ENCODE assay signal across 8 cellular contexts in genomic region chr5:181221105-181221791, GRCh38. TPM values are rescaled to one million over a fixed set of nuclear protein-coding genes. Genes with fewer than 3 reads are reported as not detected.
DNase-seq lines count a peak whose midpoint lies in the region; ATAC-seq and TF ChIP-seq lines count a peak whose summit lies in the region.

No MANE protein-coding gene starts in this region.

- H3K27ac ChIP-seq in effector memory CD4-positive, alpha-beta T cell (ENCODE audit: insufficient read depth, low read length, poor library complexity, severe bottlenecking): peak overlapping the region; percentile 97
- peak overlapping the region; percentile 100 for H3K27ac ChIP-seq in psoas muscle

- peak overlapping the region; percentile 23 for H3K4me3 ChIP-seq in GM12864 (ENCODE audit: low read depth, low read length)
- peak overlapping the region; percentile 74 for H3K4me3 ChIP-seq in effector memory CD4-positive, alpha-beta T cell (ENCODE audit: insufficient read depth, low read depth, low read length, poor library complexity, severe bottlenecking)
- peak overlapping the region; percentile 97 for H3K4me3 ChIP-seq in psoas muscle

- intact Hi-C loops in psoas muscle (cut with DNase I): no loop called here

- no peak for DNase-seq in GM12864 (ENCODE audit: low read depth)
- peak; percentile 52 for DNase-seq in T follicular helper cell (ENCODE audit: low read depth)
- peak; percentile 55 to 76 (median 70) for DNase-seq in effector memory CD4-positive, alpha-beta T cell
- DNase-seq in psoas muscle: no peak
- no peak for DNase-seq in foreskin melanocyte
- no peak for DNase-seq in HK-2 (ENCODE audit: unreplicated experiment)
- no peak for DNase-seq in NCI-H1694 treated with DMSO at 0.1 percent for 48 hours (lab: John Stamatoyannopoulos, UW)

- H3K9me3 ChIP-seq in effector memory CD4-positive, alpha-beta T cell (ENCODE audit: control insufficient read depth, low read length): no peaks in the 10 kb centered on the region
- no peaks in the 10 kb centered on the region for H3K9me3 ChIP-seq in psoas muscle

- no peak for ATAC-seq in psoas muscle
- ATAC-seq in GM21576 (IDR thresholded peaks at IDR 0.05; ENCODE audit: unreplicated experiment): no peak

- 62 to 66% (median 65%) methylated on average over 27 of the region's 27 CpGs for WGBS in psoas muscle, 3 donors

- no peaks in the 10 kb centered on the region for H3K27me3 ChIP-seq in effector memory CD4-positive, alpha-beta T cell (replicated peaks; ENCODE audit: control insufficient read depth, insufficient read depth, low read length, poor library complexity, severe bottlenecking)
- H3K27me3 ChIP-seq in psoas muscle (ENCODE audit: insufficient read depth in 3 of 3, low read length in 2 of 3): no peaks in the 10 kb centered on the region

- TF ChIP-seq CTCF in GM12864 (IDR thresholded peaks at IDR 0.05; ENCODE audit: low read depth, low read length, missing control alignments) (no peak), psoas muscle (IDR thresholded peaks at IDR 0.05) (no peak)

- H3K36me3 ChIP-seq in effector memory CD4-positive, alpha-beta T cell (ENCODE audit: control insufficient read depth, insufficient read depth, low read length): no peaks in the 10 kb centered on the region
- H3K36me3 ChIP-seq in psoas muscle (ENCODE audit: insufficient read depth in 1 of 2, low read depth in 1 of 2): no peaks in the 10 kb centered on the region

- H3K4me1 ChIP-seq in effector memory CD4-positive, alpha-beta T cell (ENCODE audit: control insufficient read depth, insufficient read depth, low read length, poor library complexity, severe bottlenecking): peaks cover 26% of the 10 kb centered on the region
- H3K4me1 ChIP-seq in psoas muscle: peaks cover 20% of the 10 kb centered on the region

RNA-seq across cellular contexts. Expression of gene TRIM41, which starts 1.8 kb away (rescaled TPM):
- total RNA-seq in psoas muscle: 10 to 100 TPM; 26.6 to 33.6 (median 31.5) TPM
- 10 to 100 TPM; 12.5 to 44.0 (median 17.4) TPM for polyA plus RNA-seq in psoas muscle

RNA-seq across cellular contexts. Expression of gene TRIM7, which starts 16.3 kb away (rescaled TPM):
- total RNA-seq in psoas muscle: 10 to 100 TPM; 18.5 to 42.6 (median 32.4) TPM
- 10 to 100 TPM; 10.4 to 37.7 (median 21.2) TPM for polyA plus RNA-seq in psoas muscle

RNA-seq across cellular contexts. Expression of gene RACK1, which starts 22.5 kb away (rescaled TPM):
- 1,000 to 10,000 TPM in 1 of 4 donors, 100 to 1,000 TPM in 3; 832 to 1,110 (median 978) TPM for total RNA-seq in psoas muscle
- polyA plus RNA-seq in psoas muscle: 1,000 to 10,000 TPM; 1,678 to 3,660 (median 1,849) TPM

RNA-seq across cellular contexts. Expression of gene TRIM52, which starts 39.7 kb away (rescaled TPM):
- total RNA-seq in psoas muscle: 1 to 10 TPM; 3.0 to 5.8 (median 5.3) TPM
- polyA plus RNA-seq in psoas muscle: 10 to 100 TPM in 1 of 3 donors, 1 to 10 TPM in 2; 1.5 to 17.6 (median 4.8) TPM

Comparison
In these comparisons a context has a peak if more than half of its experiments do, and no peak if none do; other contexts are left out.
1. DNase-seq: peak in T follicular helper cell (single experiment) and effector memory CD4-positive, alpha-beta T cell (3 of 3); none in GM12864 (single experiment), psoas muscle (0 of 2), foreskin melanocyte (single experiment), HK-2 (single experiment) and NCI-H1694 treated with DMSO at 0.1 percent for 48 hours (single experiment).
2. H3K4me3 ChIP-seq: peak in every context shown above with its lines; median percentile 97 in psoas muscle; 74 in effector memory CD4-positive, alpha-beta T cell; 23 in GM12864.